In the genomic region with DNA sequence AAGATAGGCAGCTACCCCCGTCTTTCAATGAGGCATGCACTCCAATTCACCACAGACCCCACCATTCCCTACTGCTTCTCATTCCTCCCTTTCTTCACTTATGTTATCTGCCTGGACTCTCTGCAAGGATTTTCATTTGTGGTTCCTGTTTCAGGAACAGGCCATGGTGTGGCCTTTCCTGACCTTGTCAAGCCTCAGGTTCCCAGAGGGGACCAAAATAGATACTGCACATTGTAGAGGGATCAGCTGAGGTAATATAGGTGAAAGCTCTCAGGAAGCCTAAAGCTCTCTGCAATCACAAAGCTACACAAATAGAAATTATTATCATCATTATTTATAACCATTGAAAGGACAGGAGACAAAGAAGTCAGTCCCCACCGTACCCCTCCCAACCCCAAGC, we compare ENCODE assay signal across 2 cellular contexts. TPM values are rescaled to one million over a fixed set of nuclear protein-coding genes. Genes with fewer than 3 reads are reported as not detected.
"Had no signal": no experiment of that assay in that cellular context is flagged by ENCODE, and none has a peak within 500 bp of the region (broad histone marks: within the 10 kb centered on the region; RNA-seq: fewer than 3 reads in every experiment).

No MANE protein-coding gene starts in this region.

RNA-seq across cellular contexts. Expression of a gene that starts 50.6 kb away (rescaled TPM):
- total RNA-seq: temporal lobe, vagina had no signal
